ENCODE assay signal across 2 cellular contexts in genomic region chr5:60945760-60946253, GRCh38.
A peak's percentile ranks its signal among the peaks of the same experiment; 100 is the strongest.
TF ChIP-seq lines count a peak whose summit lies in the region.

No MANE protein-coding gene starts in this region.

TF ChIP-seq in A549, 52 proteins besides CTCF, POLR2A, EP300 and RAD21:
- no peak for TF ChIP-seq BCL3 (IDR thresholded peaks at IDR 0.05)
- no peak for TF ChIP-seq HMGXB4 (CRISPR knock-in tag; IDR thresholded peaks at IDR 0.05; ENCODE audit: borderline replicate concordance)

TF ChIP-seq in K562, 482 proteins besides CTCF, POLR2A, EP300 and RAD21:
- peak in 1 of 2 experiments; percentile 12 for TF ChIP-seq E2F6 (IDR thresholded peaks at IDR 0.05; ENCODE audit: borderline replicate concordance in 1 of 2, extremely low read depth in 1 of 2, insufficient read depth in 1 of 2, insufficient read length in 1 of 2, low read depth in 1 of 2, low read length in 1 of 2, poor library complexity in 1 of 2, severe bottlenecking in 1 of 2)
- TF ChIP-seq ZNF511 (CRISPR knock-in tag; IDR thresholded peaks at IDR 0.05), result peak; percentile 34; the same call in 1 of the 2 replicates
- no peak for TF ChIP-seq TCFL5 (CRISPR knock-in tag; conservative IDR thresholded peaks at IDR 0.05)
- 0 out of 2 replicates have a peak, but pooled peaks have one; percentile 3 for TF ChIP-seq ZFX (CRISPR knock-in tag; IDR thresholded peaks at IDR 0.05)
TF ChIP-seq in K562: peak in this region for 3.
